Comparison of ENCODE assay signal across 1 cellular context in the genomic region with DNA sequence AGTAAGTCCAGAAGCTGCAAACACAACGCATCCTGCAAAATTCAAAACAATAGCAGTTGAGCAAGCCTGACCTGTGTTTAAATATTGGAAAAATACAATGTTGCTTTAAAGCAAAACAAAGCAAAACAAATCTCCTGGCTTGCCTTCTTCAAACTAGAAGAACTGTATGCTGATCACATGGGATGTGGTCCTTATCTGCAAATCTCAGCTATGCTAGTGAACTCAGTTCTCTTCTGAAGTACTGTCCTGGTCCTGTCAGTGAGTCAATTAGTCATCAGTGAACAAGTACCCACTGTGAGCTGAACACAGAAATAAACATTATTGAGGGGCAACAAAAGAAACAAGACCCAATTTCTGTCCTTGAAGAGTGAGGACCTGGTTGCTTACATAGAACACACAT.
TF ChIP-seq lines count a peak whose summit lies in the region.

No MANE protein-coding gene starts in this region.

TF ChIP-seq in HepG2, 621 proteins besides CTCF, POLR2A, EP300 and RAD21 (continued from another document):
- TF ChIP-seq, protein P1, sequence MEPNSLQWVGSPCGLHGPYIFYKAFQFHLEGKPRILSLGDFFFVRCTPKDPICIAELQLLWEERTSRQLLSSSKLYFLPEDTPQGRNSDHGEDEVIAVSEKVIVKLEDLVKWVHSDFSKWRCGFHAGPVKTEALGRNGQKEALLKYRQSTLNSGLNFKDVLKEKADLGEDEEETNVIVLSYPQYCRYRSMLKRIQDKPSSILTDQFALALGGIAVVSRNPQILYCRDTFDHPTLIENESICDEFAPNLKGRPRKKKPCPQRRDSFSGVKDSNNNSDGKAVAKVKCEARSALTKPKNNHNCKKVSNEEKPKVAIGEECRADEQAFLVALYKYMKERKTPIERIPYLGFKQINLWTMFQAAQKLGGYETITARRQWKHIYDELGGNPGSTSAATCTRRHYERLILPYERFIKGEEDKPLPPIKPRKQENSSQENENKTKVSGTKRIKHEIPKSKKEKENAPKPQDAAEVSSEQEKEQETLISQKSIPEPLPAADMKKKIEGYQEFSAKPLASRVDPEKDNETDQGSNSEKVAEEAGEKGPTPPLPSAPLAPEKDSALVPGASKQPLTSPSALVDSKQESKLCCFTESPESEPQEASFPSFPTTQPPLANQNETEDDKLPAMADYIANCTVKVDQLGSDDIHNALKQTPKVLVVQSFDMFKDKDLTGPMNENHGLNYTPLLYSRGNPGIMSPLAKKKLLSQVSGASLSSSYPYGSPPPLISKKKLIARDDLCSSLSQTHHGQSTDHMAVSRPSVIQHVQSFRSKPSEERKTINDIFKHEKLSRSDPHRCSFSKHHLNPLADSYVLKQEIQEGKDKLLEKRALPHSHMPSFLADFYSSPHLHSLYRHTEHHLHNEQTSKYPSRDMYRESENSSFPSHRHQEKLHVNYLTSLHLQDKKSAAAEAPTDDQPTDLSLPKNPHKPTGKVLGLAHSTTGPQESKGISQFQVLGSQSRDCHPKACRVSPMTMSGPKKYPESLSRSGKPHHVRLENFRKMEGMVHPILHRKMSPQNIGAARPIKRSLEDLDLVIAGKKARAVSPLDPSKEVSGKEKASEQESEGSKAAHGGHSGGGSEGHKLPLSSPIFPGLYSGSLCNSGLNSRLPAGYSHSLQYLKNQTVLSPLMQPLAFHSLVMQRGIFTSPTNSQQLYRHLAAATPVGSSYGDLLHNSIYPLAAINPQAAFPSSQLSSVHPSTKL (CRISPR knock-in tag; IDR thresholded peaks at IDR 0.05) = 0 out of 2 replicates have a peak, but pooled peaks have one; percentile 12
- TF ChIP-seq ZNF3 (CRISPR knock-in tag; IDR thresholded peaks at IDR 0.05) (peak; percentile 92), GFI1 (CRISPR knock-in tag; IDR thresholded peaks at IDR 0.05; ENCODE audit: borderline replicate concordance) (peak; percentile 27; the same call in 1 of the 2 replicates)
